ENCODE assay signal across 1 cellular context in genomic region chr3:179801831-179802230, GRCh38.
TF ChIP-seq lines count a peak whose summit lies in the region.

No MANE protein-coding gene starts in this region.

TF ChIP-seq in SK-N-SH, 30 proteins besides CTCF, POLR2A, EP300 and RAD21 (continued from another document):
- TF ChIP-seq REST (IDR thresholded peaks at IDR 0.05; ENCODE audit: low read depth, low read length) (no peak), TEAD4 (IDR thresholded peaks at IDR 0.05; ENCODE audit: borderline replicate concordance, insufficient read depth) (no peak), EZH2phosphoT487 (IDR thresholded peaks at IDR 0.05; ENCODE audit: borderline replicate concordance, low read depth) (no peak), FOXJ3 (CRISPR knock-in tag; IDR thresholded peaks at IDR 0.05) (no peak), TAF1 (IDR thresholded peaks at IDR 0.05; ENCODE audit: borderline replicate concordance, low read depth, low read length) (no peak), SMC3 (IDR thresholded peaks at IDR 0.05; ENCODE audit: low read depth, low read length) (no peak), MXI1 (IDR thresholded peaks at IDR 0.05; ENCODE audit: low read depth, low read length) (no peak), IRF3 (IDR thresholded peaks at IDR 0.05; ENCODE audit: low read depth, low read length) (no peak), CHD2 (IDR thresholded peaks at IDR 0.05; ENCODE audit: low read length, partially characterized antibody) (no peak), MAX (IDR thresholded peaks at IDR 0.05; ENCODE audit: low read depth) (no peak), RFX5 (IDR thresholded peaks at IDR 0.05; ENCODE audit: low read length) (no peak), YY1 (IDR thresholded peaks at IDR 0.05; ENCODE audit: low read depth) (no peak), TCF12 (IDR thresholded peaks at IDR 0.05) (no peak), GABPA (IDR thresholded peaks at IDR 0.05; ENCODE audit: low read depth) (no peak)
